In genomic region chr12:89334770-89335169, GRCh38 we compare ENCODE assay signal across 26 cellular contexts. TPM values are rescaled to one million over a fixed set of nuclear protein-coding genes. Genes with fewer than 3 reads are reported as not detected.
DNase-seq lines count a peak whose midpoint lies in the region; ATAC-seq and TF ChIP-seq lines count a peak whose summit lies in the region.
"Had no signal": no experiment of that assay in that cellular context is flagged by ENCODE, and none has a peak within 500 bp of the region (broad histone marks: within the 10 kb centered on the region; RNA-seq: fewer than 3 reads in every experiment).

No MANE protein-coding gene starts in this region.

- H3K36me3 Mint-ChIP-seq in natural killer cell: peaks cover 14% of the 10 kb centered on the region

- H3K36me3 ChIP-seq in brain microvascular endothelial cell (replicated peaks): no peaks in the 10 kb centered on the region
- H3K36me3 ChIP-seq: esophagus squamous epithelium, transverse colon, WERI-Rb-1 had no signal

- H3K27ac Mint-ChIP-seq in natural killer cell: peak overlapping the region in 1 of 2 donors; percentile 90
- H3K27ac Mint-ChIP-seq: stimulated activated naive CD8-positive, alpha-beta T cell treated with anti-CD3 and anti-CD28 coated beads, Interleukin-15, Interleukin-2, amounts not matched to agents 100 ng/mL and 50 ng/mL, for 24 hours had no signal

- in situ Hi-C loops in brain microvascular endothelial cell (cut with HindIII; ENCODE audit: low pct_ligation_motif_present, low sequenced_read_pairs): no loop called here

- peaks cover 24 to 36% of the 10 kb centered on the region in 2 donors for H3K4me1 Mint-ChIP-seq in natural killer cell

- H3K27ac ChIP-seq in brain microvascular endothelial cell: no peak overlapping the region
- H3K27ac ChIP-seq: esophagus squamous epithelium, hepatocyte, WERI-Rb-1 had no signal

- peak overlapping the region; percentile 42 for H3K4me3 Mint-ChIP-seq in natural killer cell
- H3K4me3 Mint-ChIP-seq: stimulated activated naive CD8-positive, alpha-beta T cell treated with anti-CD3 and anti-CD28 coated beads, Interleukin-15, Interleukin-2, amounts not matched to agents 100 ng/mL and 50 ng/mL, for 24 hours had no signal

- DNase-seq in AG08396 (ENCODE audit: low spot score) (peak; percentile 33), EH (ENCODE audit: low read depth) (peak; percentile 21), choroid plexus epithelial cell (ENCODE audit: low read depth) (peak; percentile 67), natural killer cell (no peak), foreskin melanocyte (no peak), brain microvascular endothelial cell (no peak), cerebellum (ENCODE audit: low spot score) (no peak)
- DNase-seq: activated CD4-positive, alpha-beta T cell treated with anti-CD3 and anti-CD28 coated beads, Interleukin-2, amount 50 U/mL, for 48 hours; activated naive CD4-positive, alpha-beta T cell treated with Interleukin-2 at 50 U/mL for 16 hours; activated T-cell treated with anti-CD3 and anti-CD28 coated beads for 4 hours; AML-193; cerebellar nuclear complex; esophagus squamous epithelium; mammary epithelial cell; naive thymus-derived CD8-positive, alpha-beta T cell; NCI-H1092; NCI-H1930; PC-3; SHP77; small intestine; stimulated activated CD4-positive, alpha-beta T cell treated with anti-CD3 and anti-CD28 coated beads, Interleukin-4, amount 100 ng/mL, for 1 hour; transverse colon; WERI-Rb-1 had no signal

- TF ChIP-seq CTCF in choroid plexus epithelial cell (conservative IDR thresholded peaks at IDR 0.05; ENCODE audit: low read depth, low read length): no peak
- TF ChIP-seq CTCF in natural killer cell (IDR thresholded peaks at IDR 0.05): no peak
- no peak for TF ChIP-seq CTCF in brain microvascular endothelial cell (IDR thresholded peaks at IDR 0.05; ENCODE audit: low read depth, low read length, missing control alignments)

- no peaks in the 10 kb centered on the region for H3K27me3 Mint-ChIP-seq in natural killer cell (ENCODE audit: low read depth in 2 of 2)
- H3K27me3 Mint-ChIP-seq: stimulated activated naive CD8-positive, alpha-beta T cell treated with anti-CD3 and anti-CD28 coated beads, Interleukin-15, Interleukin-2, amounts not matched to agents 100 ng/mL and 50 ng/mL, for 24 hours had no signal

- no peaks in the 10 kb centered on the region for H3K27me3 ChIP-seq in brain microvascular endothelial cell (replicated peaks)
- H3K27me3 ChIP-seq: esophagus squamous epithelium, hepatocyte, transverse colon had no signal

- ATAC-seq in natural killer cell: no peak
- no peak for ATAC-seq in GM21825 (IDR thresholded peaks at IDR 0.05; ENCODE audit: unreplicated experiment)
- ATAC-seq: naive thymus-derived CD8-positive, alpha-beta T cell; PC-3 had no signal

- intact Hi-C loops in natural killer cell (cut with micrococcal nuclease): loop anchor here (2.0 kb wide), 1 partner anchor 16 kb away; no protein-coding TSS in a partner anchor

- no peak overlapping the region for H3K4me3 ChIP-seq in choroid plexus epithelial cell (ENCODE audit: low read depth, low read length)
- no peak overlapping the region for H3K4me3 ChIP-seq in brain microvascular endothelial cell (ENCODE audit: low read depth, low read length)
- H3K4me3 ChIP-seq: esophagus squamous epithelium, hepatocyte, transverse colon had no signal

- peaks cover 0 to 3% of the 10 kb centered on the region in 2 donors for H3K9me3 Mint-ChIP-seq in natural killer cell

RNA-seq across cellular contexts. Expression of gene DUSP6, which starts 17.5 kb away (rescaled TPM):
- total RNA-seq in natural killer cell (100 to 1,000 TPM in 2 of 3 donors, 10 to 100 TPM in 1; 52.2 to 222 (median 141) TPM), cerebellum (30.8 TPM)

Comparison
In these comparisons a context has a peak if more than half of its experiments do, and no peak if none do; other contexts are left out.
1. DNase-seq: peak in AG08396 (single experiment), EH (single experiment) and choroid plexus epithelial cell (single experiment); none in natural killer cell (single experiment), foreskin melanocyte (single experiment), brain microvascular endothelial cell (single experiment) and cerebellum (single experiment).